ENCODE assay signal across 1 cellular context in the genomic region with DNA sequence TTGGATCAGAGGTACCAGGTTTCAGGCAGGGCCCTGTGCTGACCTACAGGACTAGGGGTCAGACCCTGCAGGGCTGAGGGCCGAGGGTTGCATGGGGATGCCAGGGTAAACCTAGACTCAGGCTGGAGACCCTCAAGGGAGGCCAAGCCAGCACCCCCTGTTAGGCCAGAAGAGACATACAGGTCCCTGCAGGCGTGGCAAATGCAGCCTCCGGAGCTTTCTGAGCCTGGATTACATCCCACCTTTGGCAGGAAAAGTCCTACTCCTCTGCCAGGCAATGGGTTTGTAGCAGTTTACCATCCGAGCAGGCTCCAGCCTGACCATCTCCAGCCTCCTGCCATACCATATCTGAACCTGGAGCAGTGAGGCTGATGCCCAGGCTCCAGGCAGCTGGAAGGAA.
TF ChIP-seq lines count a peak whose summit lies in the region.

No MANE protein-coding gene starts in this region.

TF ChIP-seq in IMR-90, 13 proteins besides CTCF, POLR2A, EP300 and RAD21 (continued from another document):
- TF ChIP-seq ELK1 (IDR thresholded peaks at IDR 0.05; ENCODE audit: borderline replicate concordance, low read depth, low read length) (no peak), SMC3 (IDR thresholded peaks at IDR 0.05; ENCODE audit: low read depth, low read length) (no peak), RFX5 (IDR thresholded peaks at IDR 0.05; ENCODE audit: low read depth, low read length) (no peak), CEBPB (IDR thresholded peaks at IDR 0.05; ENCODE audit: low read depth, low read length) (no peak), BHLHE40 (IDR thresholded peaks at IDR 0.05; ENCODE audit: low read depth, low read length) (no peak), RCOR1 (IDR thresholded peaks at IDR 0.05; ENCODE audit: insufficient replicate concordance, low read length) (no peak), MAZ (IDR thresholded peaks at IDR 0.05; ENCODE audit: borderline replicate concordance, low read depth, low read length) (no peak), NFE2L2 (IDR thresholded peaks at IDR 0.05; ENCODE audit: low read depth, low read length) (no peak), FOS (IDR thresholded peaks at IDR 0.05; ENCODE audit: low read depth, low read length) (no peak), MAFK (IDR thresholded peaks at IDR 0.05; ENCODE audit: low read depth, low read length) (no peak)
